Comparison of ENCODE assay signal across 9 cellular contexts in the genomic region with DNA sequence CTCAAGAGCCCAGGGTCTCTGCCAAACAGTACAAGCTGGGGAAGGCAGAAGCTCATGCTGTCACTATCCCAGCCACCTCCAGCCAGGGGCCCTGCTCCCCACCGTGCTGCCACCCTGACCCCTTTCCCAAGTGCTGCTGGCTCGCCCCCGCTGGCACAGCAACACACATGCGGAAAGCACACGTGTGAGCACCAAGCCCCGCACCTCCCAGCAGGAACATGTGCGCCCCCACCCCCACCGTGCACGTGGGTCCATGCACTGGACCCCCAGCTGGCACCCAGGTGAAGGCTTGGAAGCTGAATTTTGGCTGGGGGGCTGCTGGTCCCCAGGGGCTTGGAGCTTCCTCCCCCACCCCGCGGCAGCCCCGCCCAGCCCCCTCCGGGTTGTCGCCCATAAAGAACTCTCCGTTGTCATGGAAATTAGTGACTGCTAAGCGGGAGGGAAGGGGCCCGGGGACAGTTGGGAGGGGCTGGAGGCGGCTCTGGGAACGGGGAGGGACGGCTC. TPM values are rescaled to one million over a fixed set of nuclear protein-coding genes. Genes with fewer than 3 reads are reported as not detected.
DNase-seq lines count a peak whose midpoint lies in the region; ATAC-seq and TF ChIP-seq lines count a peak whose summit lies in the region.
"Had no signal": no experiment of that assay in that cellular context is flagged by ENCODE, and none has a peak within 500 bp of the region (broad histone marks: within the 10 kb centered on the region; RNA-seq: fewer than 3 reads in every experiment).

No MANE protein-coding gene starts in this region.

- WGBS in iPS DF 6.9 (ENCODE audit: insufficient coverage, insufficient read length), result no CpG with 5 or more reads among the region's 20 CpGs

- no peaks in the 10 kb centered on the region for H3K36me3 Mint-ChIP-seq in activated naive CD4-positive, alpha-beta T cell treated with anti-CD3 and anti-CD28 coated beads, Interleukin-2, amount 10 ng/mL, durations not matched to agents 7 days and 5 days
- no peaks in the 10 kb centered on the region for H3K36me3 Mint-ChIP-seq in activated T-helper 17 cell treated with anti-CD3 and anti-CD28 coated beads, Interleukin-2, amount 50 U/mL, for 72 hours (ENCODE audit: low read depth)

- ATAC-seq in thoracic aorta (ENCODE audit: insufficient number of reproducible peaks, low FRiP score, low read depth) (no peak), GM21528 (IDR thresholded peaks at IDR 0.05; ENCODE audit: low FRiP score, unreplicated experiment) (no peak)
- ATAC-seq in activated T-helper 17 cell treated with anti-CD3 and anti-CD28 coated beads, Interleukin-2, amount 50 U/mL, for 72 hours (replicated peaks), result no peak

- peaks cover 0 to 20% of the 10 kb centered on the region in 2 donors for H3K27me3 ChIP-seq in Peyer's patch
- H3K27me3 ChIP-seq in iPS DF 6.9 (ENCODE audit: control insufficient read depth, insufficient read depth, low read length), result no peaks in the 10 kb centered on the region
- peaks cover 20% of the 10 kb centered on the region for H3K27me3 ChIP-seq in thoracic aorta (replicated peaks; ENCODE audit: insufficient read depth)

- no peak for TF ChIP-seq POLR2A in Peyer's patch (IDR thresholded peaks at IDR 0.05)

- no peaks in the 10 kb centered on the region for H3K9me3 ChIP-seq in Peyer's patch
- H3K9me3 ChIP-seq in iPS DF 6.9 (ENCODE audit: control insufficient read depth, insufficient read depth, low read length), result no peaks in the 10 kb centered on the region
- H3K9me3 ChIP-seq in thoracic aorta, result no peaks in the 10 kb centered on the region

- H3K4me3 ChIP-seq in Peyer's patch (peak overlapping the region in 3 of 4 donors; percentile 45 to 55 (median 47)), iPS DF 6.9 (ENCODE audit: low read length) (peak overlapping the region; percentile 69; the same call in 1 of the 2 replicates), thoracic aorta (peak overlapping the region; percentile 65)

- TF ChIP-seq CTCF in Peyer's patch (IDR thresholded peaks at IDR 0.05) (no peak), thoracic aorta (IDR thresholded peaks at IDR 0.05) (no peak)

- H3K9me3 Mint-ChIP-seq in activated naive CD4-positive, alpha-beta T cell treated with anti-CD3 and anti-CD28 coated beads, Interleukin-2, amount 10 ng/mL, durations not matched to agents 7 days and 5 days, result no peaks in the 10 kb centered on the region
- H3K9me3 Mint-ChIP-seq in activated T-helper 17 cell treated with anti-CD3 and anti-CD28 coated beads, Interleukin-2, amount 50 U/mL, for 72 hours, result no peaks in the 10 kb centered on the region

- H3K4me3 Mint-ChIP-seq in activated naive CD4-positive, alpha-beta T cell treated with anti-CD3 and anti-CD28 coated beads, Interleukin-2, amount 10 ng/mL, durations not matched to agents 7 days and 5 days, result no peak overlapping the region
- no peak overlapping the region for H3K4me3 Mint-ChIP-seq in activated T-helper 17 cell treated with anti-CD3 and anti-CD28 coated beads, Interleukin-2, amount 50 U/mL, for 72 hours

- H3K27ac ChIP-seq in Peyer's patch, result no peak overlapping the region
- H3K27ac ChIP-seq in iPS DF 6.9 (ENCODE audit: low read length), result no peak overlapping the region
- no peak overlapping the region for H3K27ac ChIP-seq in thoracic aorta
- H3K27ac ChIP-seq: epithelial cell of prostate had no signal

- H3K36me3 ChIP-seq in Peyer's patch, result no peaks in the 10 kb centered on the region
- H3K36me3 ChIP-seq in iPS DF 6.9 (ENCODE audit: control insufficient read depth, insufficient read depth, low read length), result no peaks in the 10 kb centered on the region
- H3K36me3 ChIP-seq in thoracic aorta, result no peaks in the 10 kb centered on the region

- DNase-seq in activated naive CD4-positive, alpha-beta T cell treated with anti-CD3 and anti-CD28 coated beads, Interleukin-2, amount 10 ng/mL, durations not matched to agents 7 days and 5 days, result peak; percentile 33
- DNase-seq in activated naive CD4-positive, alpha-beta T cell (lab: John Stamatoyannopoulos, UW), result no peak
- DNase-seq in Peyer's patch, result no peak
- DNase-seq in iPS DF 6.9 (ENCODE audit: low read depth, low spot score), result no peak
- DNase-seq in thoracic aorta (ENCODE audit: low spot score), result no peak
- DNase-seq in DMS153 (lab: John Stamatoyannopoulos, UW), result no peak

- H3K4me1 Mint-ChIP-seq in activated naive CD4-positive, alpha-beta T cell treated with anti-CD3 and anti-CD28 coated beads, Interleukin-2, amount 10 ng/mL, durations not matched to agents 7 days and 5 days, result no peaks in the 10 kb centered on the region
- H3K4me1 Mint-ChIP-seq in activated T-helper 17 cell treated with anti-CD3 and anti-CD28 coated beads, Interleukin-2, amount 50 U/mL, for 72 hours, result no peaks in the 10 kb centered on the region

- H3K4me1 ChIP-seq in Peyer's patch, result peaks cover 7 to 31% (median 11%) of the 10 kb centered on the region in 4 donors
- H3K4me1 ChIP-seq in iPS DF 6.9 (ENCODE audit: control insufficient read depth, insufficient read depth, low read length), result peaks cover 16% of the 10 kb centered on the region
- peaks cover 10 to 12% of the 10 kb centered on the region in 2 donors for H3K4me1 ChIP-seq in thoracic aorta (ENCODE audit: control insufficient read depth in 1 of 2, low read depth in 2 of 2)

- no peak overlapping the region for H3K27ac Mint-ChIP-seq in activated naive CD4-positive, alpha-beta T cell treated with anti-CD3 and anti-CD28 coated beads, Interleukin-2, amount 10 ng/mL, durations not matched to agents 7 days and 5 days
- H3K27ac Mint-ChIP-seq in activated T-helper 17 cell treated with anti-CD3 and anti-CD28 coated beads, Interleukin-2, amount 50 U/mL, for 72 hours, result no peak overlapping the region

- CTCF ChIA-PET in activated naive CD4-positive, alpha-beta T cell treated with anti-CD3 and anti-CD28 coated beads, Interleukin-2, amount 10 ng/mL, durations not matched to agents 7 days and 5 days (lab: Charles Lee), result interaction anchor here (1.4 kb wide), 1 partner anchor 10 kb away, joined by 3 read pairs; no protein-coding TSS in a partner anchor

- H3K27me3 Mint-ChIP-seq in activated naive CD4-positive, alpha-beta T cell treated with anti-CD3 and anti-CD28 coated beads, Interleukin-2, amount 10 ng/mL, durations not matched to agents 7 days and 5 days, result peaks cover 95% of the 10 kb centered on the region
- H3K27me3 Mint-ChIP-seq in activated T-helper 17 cell treated with anti-CD3 and anti-CD28 coated beads, Interleukin-2, amount 50 U/mL, for 72 hours, result peaks cover 13% of the 10 kb centered on the region

RNA-seq across cellular contexts. Expression of gene CAMKV, which starts 0.7 kb away (rescaled TPM):
- 1 to 10 TPM in 2 of 4 donors, not detected in 2; 1.2 to 2.1 TPM for total RNA-seq in Peyer's patch
- total RNA-seq in thoracic aorta, result not detected
- under 1 TPM; 0.15 to 0.34 TPM for total RNA-seq in activated T-helper 17 cell treated with anti-CD3 and anti-CD28 coated beads, Interleukin-2, amount 50 U/mL, for 72 hours

RNA-seq across cellular contexts. Expression of gene TRAIP, which starts 12.6 kb away (rescaled TPM):
- total RNA-seq in Peyer's patch (1 to 10 TPM; 2.1 to 8.3 (median 4.7) TPM), thoracic aorta (1 to 10 TPM; 2.3 to 3.2 TPM)
- 10 to 100 TPM; 19.6 to 24.5 TPM for total RNA-seq in activated T-helper 17 cell treated with anti-CD3 and anti-CD28 coated beads, Interleukin-2, amount 50 U/mL, for 72 hours

RNA-seq across cellular contexts. Expression of gene MST1R, which starts 34.7 kb away (rescaled TPM):
- total RNA-seq in Peyer's patch (100 to 1,000 TPM in 3 of 4 donors, 10 to 100 TPM in 1; 23.1 to 233 (median 146) TPM), thoracic aorta (1 to 10 TPM; 3.7 to 7.7 TPM)
- total RNA-seq in activated T-helper 17 cell treated with anti-CD3 and anti-CD28 coated beads, Interleukin-2, amount 50 U/mL, for 72 hours, result under 1 TPM; 0.74 to 0.84 TPM

RNA-seq across cellular contexts. Expression of gene UBA7, which starts 55.2 kb away (rescaled TPM):
- 100 to 1,000 TPM; 155 to 349 (median 263) TPM for total RNA-seq in Peyer's patch
- total RNA-seq in thoracic aorta, result 100 to 1,000 TPM in 1 of 2 donors, 10 to 100 TPM in 1; 74.1 to 119 TPM
- 10 to 100 TPM; 68.6 to 94.2 TPM for total RNA-seq in activated T-helper 17 cell treated with anti-CD3 and anti-CD28 coated beads, Interleukin-2, amount 50 U/mL, for 72 hours
